In genomic region chr5:146995878-146996277, GRCh38 we compare ENCODE assay signal across 17 cellular contexts.
"Had no signal": no experiment of that assay in that cellular context is flagged by ENCODE, and none has a peak within 500 bp of the region (broad histone marks: within the 10 kb centered on the region; RNA-seq: fewer than 3 reads in every experiment).

No MANE protein-coding gene starts in this region.

- H3K4me3 ChIP-seq: left lung, right atrium auricular region, tibial nerve, vagina had no signal

- H3K27ac ChIP-seq: epithelial cell of prostate, left lung, right atrium auricular region, tibial nerve, vagina had no signal

- H3K36me3 ChIP-seq: left lung, right atrium auricular region, vagina had no signal

- H3K9me3 ChIP-seq: vagina had no signal

- ATAC-seq: activated CD4-positive, alpha-beta T cell treated with anti-CD3 and anti-CD28 coated beads for 36 hours; left lung; stimulated activated naive CD8-positive, alpha-beta T cell treated with anti-CD3 and anti-CD28 coated beads, Interleukin-15, Interleukin-2, amounts not matched to agents 100 U/mL and 50 U/mL, for 24 hours; WTC11 had no signal

- DNase-seq: activated CD4-positive, alpha-beta T cell treated with anti-CD3 and anti-CD28 coated beads for 36 hours; activated CD4-positive, alpha-beta T cell treated with anti-CD3 and anti-CD28 coated beads, Interleukin-2, amount 50 U/mL, for 48 hours; activated gamma-delta T cell treated with Interleukin-2 at 50 U/mL for 16 hours; activated T-cell treated with anti-CD3 and anti-CD28 coated beads for 4 hours; amniotic stem cell; foreskin fibroblast; glutamatergic neuron; hypothalamus; islet precursor cell; left lung; naive B cell; stimulated activated naive CD8-positive, alpha-beta T cell treated with anti-CD3 and anti-CD28 coated beads, Interleukin-15, Interleukin-2, amounts not matched to agents 100 U/mL and 50 U/mL, for 24 hours had no signal

- H3K27me3 ChIP-seq: left lung, right atrium auricular region, tibial nerve, vagina had no signal

- H3K4me1 ChIP-seq: left lung, right atrium auricular region, tibial nerve, vagina had no signal
